ENCODE assay signal across 27 cellular contexts in the genomic region with DNA sequence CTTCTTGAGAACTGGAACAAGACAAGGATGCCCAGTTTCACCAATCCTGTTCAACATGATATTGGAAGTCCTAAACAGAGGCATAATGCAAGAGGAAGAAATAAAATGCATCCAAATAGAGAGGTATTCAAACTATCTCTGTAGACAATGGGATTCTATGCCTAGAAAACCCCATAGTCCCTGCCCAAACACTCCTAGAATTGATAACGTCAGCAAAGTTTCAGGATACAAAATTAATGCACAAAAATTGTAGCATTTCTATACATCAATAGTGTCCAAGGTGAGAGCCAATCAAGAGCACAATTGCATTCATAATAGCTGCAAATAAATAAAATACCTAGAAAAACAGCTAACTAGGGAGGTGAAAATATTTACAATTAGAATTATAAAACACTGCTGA.
"Had no signal": no experiment of that assay in that cellular context is flagged by ENCODE, and none has a peak within 500 bp of the region (broad histone marks: within the 10 kb centered on the region; RNA-seq: fewer than 3 reads in every experiment).

No MANE protein-coding gene starts in this region.

- DNase-seq: stimulated activated CD4-positive, alpha-beta T cell treated with anti-CD3 and anti-CD28 coated beads, Interleukin-2, amount 100 ng/mL, for 48 hours; stimulated activated CD4-positive, alpha-beta T cell treated with anti-CD3 and anti-CD28 coated beads, Interleukin-4, amount 100 ng/mL, for 1 hour; stimulated activated CD4-positive, alpha-beta T cell treated with anti-CD3 and anti-CD28 coated beads, Interleukin-4, amount 100 ng/mL, for 24 hours; stimulated activated CD4-positive, alpha-beta T cell treated with anti-CD3 and anti-CD28 coated beads, Interleukin-4, amount 100 ng/mL, for 4 hours; stimulated activated CD8-positive, alpha-beta memory T cell treated with anti-CD3 and anti-CD28 coated beads, Interleukin-4, amount 100 ng/mL, for 48 hours; stimulated activated naive B cell treated with anti-CD40 and anti-IgM and Interleukin-4, amounts not matched to agents 10 μg/mL and 1 μg/mL and 100 μg/mL, for 72 hours; stimulated activated naive CD4-positive, alpha-beta T cell; stimulated activated naive CD4-positive, alpha-beta T cell treated with Interleukin-2 at 50 U/mL for 16 hours; stimulated activated naive CD8-positive, alpha-beta T cell treated with anti-CD3 and anti-CD28 coated beads, Interleukin-15, amount 100 ng/mL, for 72 hours; stimulated activated naive CD8-positive, alpha-beta T cell treated with anti-CD3 and anti-CD28 coated beads, Interleukin-15, Interleukin-2, amounts not matched to agents 100 U/mL and 50 U/mL, for 24 hours; stomach; substantia nigra; testis; thyroid gland; tibial artery; transverse colon; trophoblast cell; upper lobe of left lung; upper lobe of right lung; uterus had no signal

- H3K4me1 ChIP-seq: stomach, suprapubic skin, testis, thyroid gland, tibial artery, tibial nerve, transverse colon, upper lobe of left lung, upper lobe of right lung, uterus, vagina had no signal

- FAIRE-seq: urothelium cell line had no signal

- H3K27ac ChIP-seq: stomach, suprapubic skin, testis, thoracic aorta, thyroid gland, tibial artery, tibial nerve, transverse colon, upper lobe of left lung, upper lobe of right lung, uterus, vagina had no signal

- H3K27me3 ChIP-seq: stomach, suprapubic skin, testis, thyroid gland, tibial artery, tibial nerve, transverse colon, upper lobe of left lung, upper lobe of right lung, uterus, vagina had no signal

- H3K36me3 ChIP-seq: stomach, suprapubic skin, thoracic aorta, thyroid gland, tibial artery, tibial nerve, transverse colon, upper lobe of left lung, upper lobe of right lung, uterus, vagina had no signal

- H3K4me3 ChIP-seq: stomach, suprapubic skin, testis, thoracic aorta, thyroid gland, tibial artery, tibial nerve, transverse colon, upper lobe of left lung, upper lobe of right lung, uterus, vagina had no signal

- ATAC-seq: stimulated activated effector memory CD8-positive, alpha-beta T cell treated with anti-CD3 and anti-CD28 coated beads, Interleukin-12 subunit alpha, Interleukin-12 subunit beta, amount 100 ng/mL, for 72 hours; stimulated activated memory B cell treated with anti-CD40 and anti-IgM and Interleukin-4, amounts not matched to agents 10 μg/mL and 1 μg/mL and 100 μg/mL, for 72 hours; stimulated activated naive B cell treated with anti-CD40 and anti-IgM and Interleukin-4, amounts not matched to agents 10 μg/mL and 1 μg/mL and 100 μg/mL, for 72 hours; stimulated activated naive CD8-positive, alpha-beta T cell treated with anti-CD3 and anti-CD28 coated beads, Interleukin-15, amount 100 ng/mL, for 72 hours; stimulated activated naive CD8-positive, alpha-beta T cell treated with anti-CD3 and anti-CD28 coated beads, Interleukin-15, Interleukin-2, amounts not matched to agents 100 U/mL and 50 U/mL, for 24 hours; upper lobe of right lung had no signal

- H3K9me3 ChIP-seq: suprapubic skin, testis, thoracic aorta, thyroid gland, tibial artery, tibial nerve, transverse colon, upper lobe of left lung, upper lobe of right lung, uterus, vagina had no signal
